In the genomic region with DNA sequence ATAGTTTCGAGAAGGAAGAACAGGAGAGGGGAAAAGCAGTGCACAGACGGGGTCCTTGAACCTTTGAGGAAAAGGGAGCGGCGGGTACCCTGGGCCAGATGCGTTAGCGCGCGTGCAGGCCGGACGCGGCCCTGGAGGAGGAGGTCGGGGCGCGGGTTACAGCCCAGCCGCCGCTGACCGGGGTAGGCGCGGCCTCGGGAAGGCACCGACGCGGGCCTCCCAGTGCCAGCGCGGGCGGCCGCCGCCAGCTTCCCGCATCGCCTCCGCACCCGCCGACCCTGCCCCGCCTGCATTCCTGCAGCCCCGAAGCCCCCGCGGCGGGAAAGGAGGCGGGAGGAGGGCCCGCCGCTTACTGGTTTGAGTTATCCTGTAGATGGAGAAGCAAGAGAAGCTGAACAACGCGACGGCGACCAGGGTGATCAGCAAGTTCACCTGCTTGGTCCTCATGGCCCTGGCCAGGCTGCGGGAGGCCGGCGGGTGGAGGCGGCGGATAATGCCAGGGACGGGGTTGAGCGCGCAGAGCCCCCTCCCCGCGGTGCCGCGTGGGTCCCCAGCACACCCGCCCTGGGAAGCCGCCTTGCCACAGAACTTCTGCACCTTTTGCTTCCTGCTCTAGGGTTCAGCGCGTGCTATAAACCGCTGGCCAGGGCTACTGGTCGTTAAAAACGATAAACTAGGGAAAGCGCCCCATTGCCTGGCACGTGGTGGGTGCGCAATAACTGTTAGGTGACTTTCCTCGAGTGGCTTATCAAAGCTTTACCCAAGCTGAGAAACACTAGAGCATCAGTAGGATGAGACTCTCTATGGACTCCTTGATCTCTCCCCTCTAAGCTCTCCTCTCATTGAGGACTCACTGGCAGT, we compare ENCODE assay signal across 12 cellular contexts. TPM values are rescaled to one million over a fixed set of nuclear protein-coding genes. Genes with fewer than 3 reads are reported as not detected.
DNase-seq lines count a peak whose midpoint lies in the region; ATAC-seq and TF ChIP-seq lines count a peak whose summit lies in the region.
"Had no signal": no experiment of that assay in that cellular context is flagged by ENCODE, and none has a peak within 500 bp of the region (broad histone marks: within the 10 kb centered on the region; RNA-seq: fewer than 3 reads in every experiment).

A gene (minus strand): TSS at position 518 of the 861 bp plus-strand sequence. CDS start 71 bp downstream, at position 447.

- H3K27me3 Mint-ChIP-seq in T-helper 2 cell treated with Interferon-gamma antibody and Interleukin-4, amounts not matched to agents 5 μg/mL and 100 μg/mL, for 36 hours (ENCODE audit: low read depth): peaks cover 60% of the 10 kb centered on the region
- H3K27me3 Mint-ChIP-seq in osteocyte (ENCODE audit: unreplicated experiment): peaks cover 68% of the 10 kb centered on the region

- H3K36me3 ChIP-seq in Karpas-422 (ENCODE audit: insufficient read depth, low read length): no peaks in the 10 kb centered on the region

- ATAC-seq in left cardiac atrium: peak; percentile 47 to 63
- no peak for ATAC-seq in HG03139 (IDR thresholded peaks at IDR 0.05; ENCODE audit: unreplicated experiment)

- H3K9ac ChIP-seq in Karpas-422 (ENCODE audit: low read length): no peak within 1 kb of the TSS

- H3K4me3 Mint-ChIP-seq in T-helper 2 cell treated with Interferon-gamma antibody and Interleukin-4, amounts not matched to agents 5 μg/mL and 100 μg/mL, for 36 hours: peak within 1 kb of the TSS; percentile 14
- H3K4me3 Mint-ChIP-seq in osteocyte (ENCODE audit: unreplicated experiment): peak within 1 kb of the TSS; percentile 32

- H3K9me2 ChIP-seq in Karpas-422 (replicated peaks; ENCODE audit: insufficient read depth, low read length): no peaks in the 10 kb centered on the region

- TF ChIP-seq CTCF in osteocyte (IDR thresholded peaks at IDR 0.05): no peak

- H3K9me3 ChIP-seq in Karpas-422 (ENCODE audit: low read length): no peaks in the 10 kb centered on the region

- no peaks in the 10 kb centered on the region for H3K27me3 ChIP-seq in Karpas-422 (ENCODE audit: low read length)

- H3K4me3 ChIP-seq in Karpas-422 (ENCODE audit: low read length): no peak within 1 kb of the TSS

- no peaks in the 10 kb centered on the region for H3K4me1 Mint-ChIP-seq in T-helper 2 cell treated with Interferon-gamma antibody and Interleukin-4, amounts not matched to agents 5 μg/mL and 100 μg/mL, for 36 hours (ENCODE audit: low read depth)
- peaks cover 3% of the 10 kb centered on the region for H3K4me1 Mint-ChIP-seq in osteocyte (ENCODE audit: unreplicated experiment)

- H3K4me1 ChIP-seq in Karpas-422 (ENCODE audit: low read length): no peaks in the 10 kb centered on the region

- peak; percentile 60 for DNase-seq in ELF-1 (ENCODE audit: low read depth, low spot score)
- no peak for DNase-seq in T-helper 2 cell treated with Interferon-gamma antibody and Interleukin-4, amounts not matched to agents 5 μg/mL and 100 μg/mL, for 36 hours (ENCODE audit: low spot score)
- DNase-seq in left cardiac atrium: no peak
- DNase-seq in osteocyte (ENCODE audit: extremely low spot score, unreplicated experiment): no peak
- DNase-seq in ureter (ENCODE audit: low spot score): no peak
- no peak for DNase-seq in Karpas-422
- no peak for DNase-seq in NCI-H446 treated with DMSO at 0.1 percent for 48 hours (lab: John Stamatoyannopoulos, UW)
- DNase-seq: effector CD4-positive, alpha-beta T cell; NCI-H2171; stimulated activated naive CD4-positive, alpha-beta T cell had no signal

- intact Hi-C loops in left cardiac atrium (cut with DNase I): no loop called here

- no peaks in the 10 kb centered on the region for H4K20me1 ChIP-seq in Karpas-422 (ENCODE audit: insufficient read depth, low read depth, low read length)

- no peak within 1 kb of the TSS for H3K27ac Mint-ChIP-seq in T-helper 2 cell treated with Interferon-gamma antibody and Interleukin-4, amounts not matched to agents 5 μg/mL and 100 μg/mL, for 36 hours
- H3K27ac Mint-ChIP-seq in osteocyte (ENCODE audit: unreplicated experiment): no peak within 1 kb of the TSS

- no peaks in the 10 kb centered on the region for H3K9me3 Mint-ChIP-seq in T-helper 2 cell treated with Interferon-gamma antibody and Interleukin-4, amounts not matched to agents 5 μg/mL and 100 μg/mL, for 36 hours
- H3K9me3 Mint-ChIP-seq in osteocyte (ENCODE audit: unreplicated experiment): no peaks in the 10 kb centered on the region

- no peak within 1 kb of the TSS for H2AFZ ChIP-seq in Karpas-422 (ENCODE audit: low read length)

- no peak within 1 kb of the TSS for H3K27ac ChIP-seq in Karpas-422 (ENCODE audit: low read length)

- no peaks in the 10 kb centered on the region for H3K79me2 ChIP-seq in Karpas-422 (ENCODE audit: low read length)

- no peaks in the 10 kb centered on the region for H3K36me3 Mint-ChIP-seq in T-helper 2 cell treated with Interferon-gamma antibody and Interleukin-4, amounts not matched to agents 5 μg/mL and 100 μg/mL, for 36 hours (ENCODE audit: low read depth)
- H3K36me3 Mint-ChIP-seq in osteocyte (ENCODE audit: unreplicated experiment): no peaks in the 10 kb centered on the region

- H3K4me2 ChIP-seq in Karpas-422 (ENCODE audit: low read depth, low read length, poor library complexity, severe bottlenecking): no peak within 1 kb of the TSS

RNA-seq across cellular contexts. Expression of the gene that starts here (rescaled TPM):
- not detected for total RNA-seq in left cardiac atrium
- total RNA-seq in osteocyte: not detected in 2 replicates
- total RNA-seq in ureter: not detected
- not detected in 2 replicates for total RNA-seq in Karpas-422 (2014; rRNA removed; shearing (Covaris generic); ENCODE audit: low replicate concordance)
- total RNA-seq: myocyte had no signal

Comparison
In these comparisons a context has a peak if more than half of its experiments do, and no peak if none do; other contexts are left out.
1. Peak in ATAC-seq in left cardiac atrium; RNA of the gene not detected or under 1 TPM.